Comparison of ENCODE assay signal across 11 cellular contexts in the genomic region with DNA sequence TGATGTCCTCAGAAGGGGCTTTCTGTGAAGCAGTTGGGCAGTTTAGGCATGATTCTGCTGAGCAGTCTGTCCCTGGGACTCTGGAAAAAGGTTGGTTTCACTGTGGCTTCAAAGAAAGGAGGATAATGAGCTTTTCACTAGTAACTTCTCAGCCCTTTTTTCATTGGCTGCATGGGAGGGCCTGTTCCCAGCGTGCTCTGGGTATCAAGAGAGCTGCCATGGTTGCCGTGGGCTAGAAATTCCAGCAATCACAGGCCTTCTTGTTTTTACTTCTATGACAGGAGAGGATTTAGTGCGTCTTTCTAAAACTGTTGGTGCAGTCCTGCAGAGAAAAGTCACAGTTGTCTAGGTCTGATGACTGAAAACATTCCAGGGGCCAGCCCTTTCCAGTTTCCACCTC. TPM values are rescaled to one million over a fixed set of nuclear protein-coding genes. Genes with fewer than 3 reads are reported as not detected.
DNase-seq lines count a peak whose midpoint lies in the region; ATAC-seq and TF ChIP-seq lines count a peak whose summit lies in the region.
"Had no signal": no experiment of that assay in that cellular context is flagged by ENCODE, and none has a peak within 500 bp of the region (broad histone marks: within the 10 kb centered on the region; RNA-seq: fewer than 3 reads in every experiment).

No MANE protein-coding gene starts in this region.

- no peak overlapping the region for H3K4me3 ChIP-seq in CD4-positive, alpha-beta memory T cell (ENCODE audit: low read length in 2 of 2)
- no peak overlapping the region for H3K4me3 ChIP-seq in neural progenitor cell
- H3K4me3 ChIP-seq: coronary artery had no signal

- no peak overlapping the region for H3K27ac ChIP-seq in CD4-positive, alpha-beta memory T cell (ENCODE audit: low read depth, low read length)
- H3K27ac ChIP-seq in neural progenitor cell = peak overlapping the region; percentile 46
- H3K27ac ChIP-seq: foreskin keratinocyte had no signal

- TF ChIP-seq CTCF in chondrocyte (IDR thresholded peaks at IDR 0.05) (no peak), neural progenitor cell (IDR thresholded peaks at IDR 0.05) (no peak)

- no peaks in the 10 kb centered on the region for H3K9me3 Mint-ChIP-seq in CD4-positive, alpha-beta memory T cell
- H3K9me3 Mint-ChIP-seq in IgD-negative memory B cell = no peaks in the 10 kb centered on the region
- H3K9me3 Mint-ChIP-seq in chondrocyte (ENCODE audit: low read depth) = no peaks in the 10 kb centered on the region
- H3K9me3 Mint-ChIP-seq in neural progenitor cell = no peaks in the 10 kb centered on the region

- H3K36me3 Mint-ChIP-seq in CD4-positive, alpha-beta memory T cell = peaks cover 10 to 34% of the 10 kb centered on the region in 2 donors
- H3K36me3 Mint-ChIP-seq in IgD-negative memory B cell (peaks cover 7% of the 10 kb centered on the region), chondrocyte (ENCODE audit: low read depth) (peaks cover 3% of the 10 kb centered on the region), neural progenitor cell (peaks cover 14% of the 10 kb centered on the region)

- no peak for DNase-seq in CD4-positive, alpha-beta memory T cell
- no peak for DNase-seq in chondrocyte (ENCODE audit: low spot score)
- peak; percentile 21 for DNase-seq in neural progenitor cell (ENCODE audit: low spot score)
- no peak for DNase-seq in NCI-H1694 treated with DMSO at 0.1 percent for 48 hours (lab: John Stamatoyannopoulos, UW)
- DNase-seq: foreskin keratinocyte, left cardiac atrium, PC-3 had no signal

- peaks cover 97% of the 10 kb centered on the region for H4K20me1 ChIP-seq in neural progenitor cell (ENCODE audit: low read depth)

- H3K79me2 ChIP-seq in neural progenitor cell (ENCODE audit: low read depth) = peaks cover 100% of the 10 kb centered on the region

- ATAC-seq in HG03097 (IDR thresholded peaks at IDR 0.05; ENCODE audit: low FRiP score, unreplicated experiment) (no peak), GM18861 (IDR thresholded peaks at IDR 0.05; ENCODE audit: unreplicated experiment) (no peak)
- ATAC-seq: foreskin keratinocyte, left cardiac atrium, PC-3 had no signal

- H3K36me3 ChIP-seq in CD4-positive, alpha-beta memory T cell (ENCODE audit: insufficient read depth, low read length) = peaks cover 4% of the 10 kb centered on the region
- H3K36me3 ChIP-seq in neural progenitor cell = no peaks in the 10 kb centered on the region

- peak overlapping the region in 4 of 7 donors; percentile 54 to 69 (median 62) for H3K27ac Mint-ChIP-seq in CD4-positive, alpha-beta memory T cell
- H3K27ac Mint-ChIP-seq in IgD-negative memory B cell = peak overlapping the region; percentile 42 to 77 (median 71)
- peak overlapping the region; percentile 92 for H3K27ac Mint-ChIP-seq in chondrocyte (ENCODE audit: unreplicated experiment)
- peak overlapping the region; percentile 74 for H3K27ac Mint-ChIP-seq in neural progenitor cell

- peaks cover 52 to 92% (median 73%) of the 10 kb centered on the region in 4 donors for H3K4me1 Mint-ChIP-seq in CD4-positive, alpha-beta memory T cell
- H3K4me1 Mint-ChIP-seq in IgD-negative memory B cell (peaks cover 54 to 64% (median 56%) of the 10 kb centered on the region in 3 donors), chondrocyte (ENCODE audit: low read depth) (peaks cover 69% of the 10 kb centered on the region), neural progenitor cell (peaks cover 39% of the 10 kb centered on the region)

- peak overlapping the region in 4 of 8 donors; percentile 40 to 54 (median 50) for H3K4me3 Mint-ChIP-seq in CD4-positive, alpha-beta memory T cell
- H3K4me3 Mint-ChIP-seq in IgD-negative memory B cell (peak overlapping the region in 1 of 4 donors; percentile 55), chondrocyte (ENCODE audit: unreplicated experiment) (no peak overlapping the region), neural progenitor cell (no peak overlapping the region)

- intact Hi-C loops in CD4-positive, alpha-beta memory T cell (cut with micrococcal nuclease) = no loop called here

- peaks cover 77% of the 10 kb centered on the region for H3K4me1 ChIP-seq in CD4-positive, alpha-beta memory T cell (ENCODE audit: insufficient read depth, low read length)
- peaks cover 10% of the 10 kb centered on the region for H3K4me1 ChIP-seq in neural progenitor cell

- H3F3A ChIP-seq in neural progenitor cell (ENCODE audit: low read depth) = peaks cover 10% of the 10 kb centered on the region

- no peaks in the 10 kb centered on the region for H3K27me3 ChIP-seq in CD4-positive, alpha-beta memory T cell (ENCODE audit: insufficient read depth, low read length)
- no peaks in the 10 kb centered on the region for H3K27me3 ChIP-seq in neural progenitor cell
- H3K27me3 ChIP-seq: foreskin keratinocyte had no signal

- H3K9me3 ChIP-seq in CD4-positive, alpha-beta memory T cell (ENCODE audit: control insufficient read depth in 1 of 2, low read length in 2 of 2) = no peaks in the 10 kb centered on the region
- no peaks in the 10 kb centered on the region for H3K9me3 ChIP-seq in neural progenitor cell (ENCODE audit: low read depth)

- POLR2A ChIA-PET in CD4-positive, alpha-beta memory T cell (lab: Charles Lee; ENCODE audit: partially characterized antibody) = interaction anchor here (1.1 to 1.3 kb wide), 2 partner anchors 11 to 46 kb away, joined by 3 read pairs; no protein-coding TSS in a partner anchor

- H3K27me3 Mint-ChIP-seq in CD4-positive, alpha-beta memory T cell = no peaks in the 10 kb centered on the region
- H3K27me3 Mint-ChIP-seq in IgD-negative memory B cell (no peaks in the 10 kb centered on the region), chondrocyte (ENCODE audit: low read depth) (no peaks in the 10 kb centered on the region), neural progenitor cell (ENCODE audit: insufficient read depth, low read depth) (no peaks in the 10 kb centered on the region)

- peak overlapping the region; percentile 39 for H3K4me2 ChIP-seq in neural progenitor cell

- CTCF ChIA-PET in CD4-positive, alpha-beta memory T cell (lab: Charles Lee; ENCODE audit: partially characterized antibody) = interaction anchor here (1.0 to 1.3 kb wide), 2 partner anchors 12 to 14 kb away, joined by 3 read pairs; no protein-coding TSS in a partner anchor

- H2AFZ ChIP-seq in neural progenitor cell (replicated peaks) = no peak overlapping the region

- H3K9ac ChIP-seq in neural progenitor cell = no peak overlapping the region

RNA-seq across cellular contexts. Expression of a gene that starts 7.2 kb away (rescaled TPM):
- 10 to 100 TPM; 79.1 to 81.0 TPM for total RNA-seq in CD4-positive, alpha-beta memory T cell
- 10 to 100 TPM; 41.6 to 56.7 TPM for polyA plus RNA-seq in CD4-positive, alpha-beta memory T cell
- 53.4 TPM for polyA plus RNA-seq in IgD-negative memory B cell
- total RNA-seq in chondrocyte (113 to 117 TPM (median 113 TPM) in 3 replicates), neural progenitor cell (ENCODE audit: low replicate concordance) (50.2 and 73.2 TPM in 2 replicates)

RNA-seq across cellular contexts. Expression of a gene that starts 22.0 kb away (rescaled TPM):
- 10 to 100 TPM; 21.6 to 25.6 TPM for total RNA-seq in CD4-positive, alpha-beta memory T cell
- polyA plus RNA-seq in CD4-positive, alpha-beta memory T cell = 10 to 100 TPM; 18.2 to 22.7 TPM
- polyA plus RNA-seq in IgD-negative memory B cell = 26.8 TPM
- total RNA-seq in chondrocyte = 17.8 to 20.9 TPM (median 20.1 TPM) in 3 replicates
- total RNA-seq in neural progenitor cell (ENCODE audit: low replicate concordance) = 18.8 and 24.7 TPM in 2 replicates
